8 cellular contexts compared by ENCODE assay signal in the genomic region with DNA sequence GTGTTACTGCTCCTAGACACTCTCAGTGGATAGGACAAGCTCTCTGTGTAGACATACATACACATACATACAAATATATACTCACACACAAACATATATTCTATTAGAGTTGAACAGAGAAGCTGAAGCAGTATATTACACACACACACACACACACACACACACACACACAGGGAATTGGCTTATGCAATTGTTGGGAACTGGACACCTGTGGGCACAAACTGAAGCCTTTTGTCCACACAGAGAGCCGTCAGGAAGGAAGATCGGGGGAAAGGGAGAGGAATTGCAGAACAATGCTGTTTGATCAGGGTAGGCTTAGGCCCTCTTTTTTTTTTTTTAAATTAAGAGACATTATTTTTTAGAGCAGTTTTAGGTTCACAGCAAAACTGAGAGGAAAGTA.
"Had no signal": no experiment of that assay in that cellular context is flagged by ENCODE, and none has a peak within 500 bp of the region (broad histone marks: within the 10 kb centered on the region; RNA-seq: fewer than 3 reads in every experiment).

No MANE protein-coding gene starts in this region.

- H3K27ac ChIP-seq: GM23248, HL-60 had no signal

- H3K9me3 ChIP-seq: HAP-1 had no signal

- H3K36me3 ChIP-seq: HAP-1 had no signal

- H3K4me3 ChIP-seq: GM23248, HAP-1, K562 had no signal

- H3K27ac Mint-ChIP-seq: HFFc6 had no signal

- H3K9ac ChIP-seq: GM23248 had no signal

- FAIRE-seq: K562 had no signal

- H2AFZ ChIP-seq: GM23248 had no signal

- DNase-seq: GM23248, GOT3, H7, HFFc6, IMR-90 had no signal

- H3K4me3 Mint-ChIP-seq: HFFc6 had no signal

- H3K9me3 Mint-ChIP-seq: HFFc6 had no signal
